Comparison of ENCODE assay signal across 24 cellular contexts in the genomic region with DNA sequence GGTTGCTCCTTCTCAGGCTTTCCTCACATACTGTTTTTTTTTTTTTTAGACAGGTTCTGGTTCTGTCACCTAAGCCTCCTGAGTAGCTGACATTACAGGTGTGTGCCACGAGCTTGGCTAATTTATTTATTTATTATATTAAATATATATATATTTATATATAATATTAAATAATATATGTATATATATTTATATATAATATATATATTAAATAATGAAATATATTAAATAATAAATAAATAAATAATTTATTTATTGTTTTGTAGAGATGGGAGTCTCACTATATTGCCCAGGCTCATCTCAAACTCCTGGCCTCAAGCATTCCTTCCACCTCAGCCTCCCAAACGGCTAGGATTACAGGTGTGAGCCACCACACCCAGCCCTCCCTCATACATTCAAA.
"Had no signal": no experiment of that assay in that cellular context is flagged by ENCODE, and none has a peak within 500 bp of the region (broad histone marks: within the 10 kb centered on the region; RNA-seq: fewer than 3 reads in every experiment).

No MANE protein-coding gene starts in this region.

- H3K4me3 ChIP-seq: neural progenitor cell, pancreas, prostate gland, right lobe of liver, sigmoid colon, stomach, thoracic aorta, thyroid gland, tibial nerve, upper lobe of left lung, vagina had no signal

- H3K9me3 Mint-ChIP-seq: naive thymus-derived CD8-positive, alpha-beta T cell; natural killer cell treated with Interleukin-12 subunit alpha and Interleukin-12 subunit beta and Interleukin-15 and Interleukin-18, amount 100 ng/mL, for 72 hours; neural progenitor cell; stimulated activated effector memory CD8-positive, alpha-beta T cell treated with anti-CD3 and anti-CD28 coated beads, Interleukin-12 subunit alpha, Interleukin-12 subunit beta, amount 100 ng/mL, for 72 hours; stimulated activated naive B cell treated with anti-CD40 and anti-IgM and Interleukin-4, amounts not matched to agents 10 μg/mL and 1 μg/mL and 100 μg/mL, for 72 hours; stimulated activated naive CD8-positive, alpha-beta T cell treated with anti-CD3 and anti-CD28 coated beads, Interleukin-15, Interleukin-2, amounts not matched to agents 100 ng/mL and 50 ng/mL, for 24 hours had no signal

- H3K4me2 ChIP-seq: neural progenitor cell had no signal

- H2AFZ ChIP-seq: neural progenitor cell had no signal

- ATAC-seq: naive thymus-derived CD8-positive, alpha-beta T cell; natural killer cell treated with Interleukin-12 subunit alpha and Interleukin-12 subunit beta and Interleukin-15 and Interleukin-18, amount 100 ng/mL, for 72 hours; pancreas; right cardiac atrium; right lobe of liver; stimulated activated effector memory CD8-positive, alpha-beta T cell treated with anti-CD3 and anti-CD28 coated beads, Interleukin-12 subunit alpha, Interleukin-12 subunit beta, amount 100 ng/mL, for 72 hours; stimulated activated naive B cell treated with anti-CD40 and anti-IgM and Interleukin-4, amounts not matched to agents 10 μg/mL and 1 μg/mL and 100 μg/mL, for 72 hours had no signal

- H3K9me3 ChIP-seq: pancreas, prostate gland, right lobe of liver, sigmoid colon, stomach, thoracic aorta, thyroid gland, tibial nerve, upper lobe of left lung, vagina had no signal

- DNase-seq: naive thymus-derived CD8-positive, alpha-beta T cell; nucleus accumbens; pancreas; right cardiac atrium; right lobe of liver; sigmoid colon; small intestine; stimulated activated CD4-positive, alpha-beta T cell treated with anti-CD3 and anti-CD28 coated beads, Interleukin-15, amount 100 ng/mL, for 24 hours; stimulated activated CD4-positive, alpha-beta T cell treated with anti-CD3 and anti-CD28 coated beads, Interleukin-2, amount 100 ng/mL, for 24 hours; stimulated activated CD4-positive, alpha-beta T cell treated with anti-CD3 and anti-CD28 coated beads, Interleukin-2, amount 100 ng/mL, for 48 hours; stimulated activated CD4-positive, alpha-beta T cell treated with anti-CD3 and anti-CD28 coated beads, Interleukin-4, amount 100 ng/mL, for 24 hours; stimulated activated naive B cell treated with anti-CD40 and anti-IgM and Interleukin-4, amounts not matched to agents 10 μg/mL and 1 μg/mL and 100 μg/mL, for 72 hours; stimulated activated naive CD4-positive, alpha-beta T cell treated with Interleukin-2 at 50 U/mL for 16 hours; stomach; thyroid gland; upper lobe of left lung had no signal

- H3K27ac ChIP-seq: neural progenitor cell, pancreas, prostate gland, right lobe of liver, sigmoid colon, stomach, thoracic aorta, thyroid gland, tibial nerve, upper lobe of left lung, vagina had no signal

- H3K4me1 ChIP-seq: neural progenitor cell, pancreas, prostate gland, right lobe of liver, sigmoid colon, thyroid gland, tibial nerve, vagina had no signal

- H3K27me3 Mint-ChIP-seq: naive thymus-derived CD8-positive, alpha-beta T cell; natural killer cell treated with Interleukin-12 subunit alpha and Interleukin-12 subunit beta and Interleukin-15 and Interleukin-18, amount 100 ng/mL, for 72 hours; stimulated activated naive B cell treated with anti-CD40 and anti-IgM and Interleukin-4, amounts not matched to agents 10 μg/mL and 1 μg/mL and 100 μg/mL, for 72 hours had no signal

- H3K27ac Mint-ChIP-seq: naive thymus-derived CD8-positive, alpha-beta T cell; neural progenitor cell; stimulated activated effector memory CD8-positive, alpha-beta T cell treated with anti-CD3 and anti-CD28 coated beads, Interleukin-12 subunit alpha, Interleukin-12 subunit beta, amount 100 ng/mL, for 72 hours; stimulated activated naive B cell treated with anti-CD40 and anti-IgM and Interleukin-4, amounts not matched to agents 10 μg/mL and 1 μg/mL and 100 μg/mL, for 72 hours; stimulated activated naive CD8-positive, alpha-beta T cell treated with anti-CD3 and anti-CD28 coated beads, Interleukin-15, Interleukin-2, amounts not matched to agents 100 ng/mL and 50 ng/mL, for 24 hours had no signal

- H3K9ac ChIP-seq: neural progenitor cell had no signal

- H3K4me3 Mint-ChIP-seq: naive thymus-derived CD8-positive, alpha-beta T cell; natural killer cell treated with Interleukin-12 subunit alpha and Interleukin-12 subunit beta and Interleukin-15 and Interleukin-18, amount 100 ng/mL, for 72 hours; neural progenitor cell; stimulated activated effector memory CD8-positive, alpha-beta T cell treated with anti-CD3 and anti-CD28 coated beads, Interleukin-12 subunit alpha, Interleukin-12 subunit beta, amount 100 ng/mL, for 72 hours; stimulated activated naive B cell treated with anti-CD40 and anti-IgM and Interleukin-4, amounts not matched to agents 10 μg/mL and 1 μg/mL and 100 μg/mL, for 72 hours; stimulated activated naive CD8-positive, alpha-beta T cell treated with anti-CD3 and anti-CD28 coated beads, Interleukin-15, Interleukin-2, amounts not matched to agents 100 ng/mL and 50 ng/mL, for 24 hours had no signal

- H3K27me3 ChIP-seq: neural progenitor cell, pancreas, right lobe of liver, sigmoid colon, stomach, thyroid gland, tibial nerve, upper lobe of left lung, vagina had no signal

- H3K36me3 Mint-ChIP-seq: naive thymus-derived CD8-positive, alpha-beta T cell; natural killer cell treated with Interleukin-12 subunit alpha and Interleukin-12 subunit beta and Interleukin-15 and Interleukin-18, amount 100 ng/mL, for 72 hours; neural progenitor cell; stimulated activated effector memory CD8-positive, alpha-beta T cell treated with anti-CD3 and anti-CD28 coated beads, Interleukin-12 subunit alpha, Interleukin-12 subunit beta, amount 100 ng/mL, for 72 hours; stimulated activated naive B cell treated with anti-CD40 and anti-IgM and Interleukin-4, amounts not matched to agents 10 μg/mL and 1 μg/mL and 100 μg/mL, for 72 hours had no signal

- H3K36me3 ChIP-seq: neural progenitor cell, pancreas, prostate gland, right lobe of liver, sigmoid colon, stomach, thoracic aorta, thyroid gland, tibial nerve, upper lobe of left lung, vagina had no signal
